Comparison of ENCODE assay signal across 14 cellular contexts in genomic region chr6:37047933-37048850, GRCh38. TPM values are rescaled to one million over a fixed set of nuclear protein-coding genes. Genes with fewer than 3 reads are reported as not detected.
A peak's percentile ranks its signal among the peaks of the same experiment; 100 is the strongest.
DNase-seq lines count a peak whose midpoint lies in the region; ATAC-seq, FAIRE-seq and TF ChIP-seq lines count a peak whose summit lies in the region.
"Had no signal": no experiment of that assay in that cellular context is flagged by ENCODE, and none has a peak within 500 bp of the region (broad histone marks: within the 10 kb centered on the region; RNA-seq: fewer than 3 reads in every experiment).

No MANE protein-coding gene starts in this region.

- TF ChIP-seq POLR2A in GM12892 (IDR thresholded peaks at IDR 0.05; ENCODE audit: low read depth, low read length): no peak

- TF ChIP-seq CTCF in KMS-11 (conservative IDR thresholded peaks at IDR 0.05; ENCODE audit: low read depth, low read length): no peak

- H3K9ac ChIP-seq in KMS-11: peak overlapping the region; percentile 47; the same call in 1 of the 2 replicates

- no peaks in the 10 kb centered on the region for H3K27me3 Mint-ChIP-seq in activated naive CD8-positive, alpha-beta T cell treated with anti-CD3 and anti-CD28 coated beads for 36 hours
- no peaks in the 10 kb centered on the region for H3K27me3 Mint-ChIP-seq in natural killer cell treated with Interleukin-12 subunit alpha and Interleukin-12 subunit beta and Interleukin-15 and Interleukin-18, amount 100 ng/mL, for 72 hours

- H3K27ac ChIP-seq in KMS-11: peak overlapping the region; percentile 75
- H3K27ac ChIP-seq: A549, dorsolateral prefrontal cortex had no signal

- H3K36me3 Mint-ChIP-seq in activated naive CD8-positive, alpha-beta T cell treated with anti-CD3 and anti-CD28 coated beads for 36 hours: peaks cover 3% of the 10 kb centered on the region
- peaks cover 7% of the 10 kb centered on the region for H3K36me3 Mint-ChIP-seq in natural killer cell treated with Interleukin-12 subunit alpha and Interleukin-12 subunit beta and Interleukin-15 and Interleukin-18, amount 100 ng/mL, for 72 hours

- H3K27ac Mint-ChIP-seq in activated naive CD8-positive, alpha-beta T cell treated with anti-CD3 and anti-CD28 coated beads for 36 hours: peak overlapping the region; percentile 98
- H3K27ac Mint-ChIP-seq in natural killer cell treated with Interleukin-12 subunit alpha and Interleukin-12 subunit beta and Interleukin-15 and Interleukin-18, amount 100 ng/mL, for 72 hours: peak overlapping the region; percentile 98 to 100

- no peaks in the 10 kb centered on the region for H3K36me3 ChIP-seq in KMS-11 (ENCODE audit: insufficient read depth)
- H3K36me3 ChIP-seq: upper lobe of left lung had no signal

- no peaks in the 10 kb centered on the region for H3K9me3 Mint-ChIP-seq in activated naive CD8-positive, alpha-beta T cell treated with anti-CD3 and anti-CD28 coated beads for 36 hours
- no peaks in the 10 kb centered on the region for H3K9me3 Mint-ChIP-seq in natural killer cell treated with Interleukin-12 subunit alpha and Interleukin-12 subunit beta and Interleukin-15 and Interleukin-18, amount 100 ng/mL, for 72 hours

- ATAC-seq in natural killer cell treated with Interleukin-12 subunit alpha and Interleukin-12 subunit beta and Interleukin-15 and Interleukin-18, amount 100 ng/mL, for 72 hours: peak in 1 of 2 donors; percentile 11
- ATAC-seq in GM21737 (IDR thresholded peaks at IDR 0.05; ENCODE audit: unreplicated experiment): no peak
- ATAC-seq in HG02798 (IDR thresholded peaks at IDR 0.05; ENCODE audit: poor library complexity, unreplicated experiment): no peak
- ATAC-seq: A549 had no signal

- FAIRE-seq in GM12892 (lab: Jason Lieb, UNC): no peak
- FAIRE-seq: A549 had no signal

- H3K79me2 ChIP-seq in KMS-11 (ENCODE audit: insufficient read depth, low read depth): no peaks in the 10 kb centered on the region

- peaks cover 75% of the 10 kb centered on the region for H3K4me1 ChIP-seq in KMS-11 (ENCODE audit: low read depth, poor library complexity, severe bottlenecking)

- H3K27me3 ChIP-seq in KMS-11 (ENCODE audit: insufficient read depth, low read depth): no peaks in the 10 kb centered on the region
- H3K27me3 ChIP-seq: dorsolateral prefrontal cortex, upper lobe of left lung had no signal

- peak overlapping the region; percentile 69 for H3K4me2 ChIP-seq in KMS-11
- H3K4me2 ChIP-seq: A549 had no signal

- H3K4me3 ChIP-seq in KMS-11 (IDR thresholded peaks at IDR 0.05; ENCODE audit: insufficient read depth, low read depth, low read length): no peak overlapping the region
- H3K4me3 ChIP-seq: A549, dorsolateral prefrontal cortex, GM12878, upper lobe of left lung had no signal

- DNase-seq in activated CD4-positive, alpha-beta T cell treated with anti-CD3 and anti-CD28 coated beads for 48 hours: peak; percentile 38
- no peak for DNase-seq in activated CD4-positive, alpha-beta T cell treated with anti-CD3 and anti-CD28 coated beads, Interleukin-2, amount 50 U/mL, for 4 hours
- DNase-seq in activated naive CD8-positive, alpha-beta T cell treated with anti-CD3 and anti-CD28 coated beads for 36 hours: no peak
- no peak for DNase-seq in natural killer cell treated with Interleukin-12 subunit alpha and Interleukin-12 subunit beta and Interleukin-15 and Interleukin-18, amount 100 ng/mL, for 72 hours (ENCODE audit: low spot score)
- DNase-seq in GM12892 (ENCODE audit: insufficient read length): no peak
- DNase-seq: dorsolateral prefrontal cortex, NCI-H1105 treated with DMSO at 0.1 percent for 48 hours, NCI-H510A treated with DMSO at 0.1 percent for 48 hours had no signal

- H3K4me1 Mint-ChIP-seq in activated naive CD8-positive, alpha-beta T cell treated with anti-CD3 and anti-CD28 coated beads for 36 hours: peaks cover 57% of the 10 kb centered on the region
- peaks cover 61 to 62% of the 10 kb centered on the region in 2 donors for H3K4me1 Mint-ChIP-seq in natural killer cell treated with Interleukin-12 subunit alpha and Interleukin-12 subunit beta and Interleukin-15 and Interleukin-18, amount 100 ng/mL, for 72 hours (ENCODE audit: low read depth in 2 of 2)

- no peaks in the 10 kb centered on the region for H4K20me1 ChIP-seq in KMS-11 (ENCODE audit: insufficient read depth)

- H2AFZ ChIP-seq in KMS-11 (ENCODE audit: low read depth): peak overlapping the region; percentile 54; the same call in 1 of the 2 replicates

- H3K4me3 Mint-ChIP-seq in activated naive CD8-positive, alpha-beta T cell treated with anti-CD3 and anti-CD28 coated beads for 36 hours: peak overlapping the region; percentile 80
- peak overlapping the region; percentile 98 for H3K4me3 Mint-ChIP-seq in natural killer cell treated with Interleukin-12 subunit alpha and Interleukin-12 subunit beta and Interleukin-15 and Interleukin-18, amount 100 ng/mL, for 72 hours

RNA-seq across cellular contexts. Expression of gene FGD2, which starts 42.7 kb away (rescaled TPM):
- total RNA-seq in activated naive CD8-positive, alpha-beta T cell treated with anti-CD3 and anti-CD28 coated beads for 36 hours: 1 to 10 TPM; 1.7 to 1.8 TPM
- total RNA-seq in natural killer cell treated with Interleukin-12 subunit alpha and Interleukin-12 subunit beta and Interleukin-15 and Interleukin-18, amount 100 ng/mL, for 72 hours: 1 to 10 TPM; 9.1 to 9.3 TPM
- 19.4 TPM for polyA plus RNA-seq in GM12892 (2012; ENCODE audit: missing spikeins)
- polyA plus RNA-seq: A549 had no signal
